Comparison of ENCODE assay signal across 17 cellular contexts in genomic region chr1:4602536-4603316, GRCh38. TPM values are rescaled to one million over a fixed set of nuclear protein-coding genes. Genes with fewer than 3 reads are reported as not detected.
A peak's percentile ranks its signal among the peaks of the same experiment; 100 is the strongest.
DNase-seq lines count a peak whose midpoint lies in the region; ATAC-seq and TF ChIP-seq lines count a peak whose summit lies in the region.
"Had no signal": no experiment of that assay in that cellular context is flagged by ENCODE, and none has a peak within 500 bp of the region (broad histone marks: within the 10 kb centered on the region; RNA-seq: fewer than 3 reads in every experiment).

No MANE protein-coding gene starts in this region.

- no peak overlapping the region for H3K18ac ChIP-seq in mesendoderm (ENCODE audit: low read length)

- H3K4me3 ChIP-seq in coronary artery: no peak overlapping the region
- H3K4me3 ChIP-seq in mesendoderm (ENCODE audit: low read length): no peak overlapping the region
- no peak overlapping the region for H3K4me3 ChIP-seq in uterus
- no peak overlapping the region for H3K4me3 ChIP-seq in CD8-positive, alpha-beta memory T cell (ENCODE audit: low read length)
- H3K4me3 ChIP-seq in CD4-positive, alpha-beta memory T cell (ENCODE audit: low read length in 2 of 2): no peak overlapping the region

- no peak overlapping the region for H2BK15ac ChIP-seq in mesendoderm (replicated peaks; ENCODE audit: low read depth)

- no peak overlapping the region for H4K8ac ChIP-seq in mesendoderm (ENCODE audit: low read depth, low read length)

- no peak overlapping the region for H3K9ac ChIP-seq in mesendoderm (ENCODE audit: low read length)

- no peak overlapping the region for H4K5ac ChIP-seq in mesendoderm (ENCODE audit: low read length)

- no peaks in the 10 kb centered on the region for H3K36me3 ChIP-seq in mesendoderm (ENCODE audit: control insufficient read depth, insufficient read depth, low read length)
- no peaks in the 10 kb centered on the region for H3K36me3 ChIP-seq in uterus
- H3K36me3 ChIP-seq in CD8-positive, alpha-beta memory T cell (ENCODE audit: insufficient read depth, low read length): no peaks in the 10 kb centered on the region
- no peaks in the 10 kb centered on the region for H3K36me3 ChIP-seq in CD4-positive, alpha-beta memory T cell (ENCODE audit: insufficient read depth, low read length)

- H3K27me3 ChIP-seq in mesendoderm (ENCODE audit: insufficient read depth, low read length, poor library complexity) (no peaks in the 10 kb centered on the region), uterus (no peaks in the 10 kb centered on the region)
- no peaks in the 10 kb centered on the region for H3K27me3 ChIP-seq in CD8-positive, alpha-beta memory T cell (ENCODE audit: insufficient read depth, low read length, poor library complexity, severe bottlenecking)
- H3K27me3 ChIP-seq in CD4-positive, alpha-beta memory T cell (ENCODE audit: insufficient read depth, low read length): no peaks in the 10 kb centered on the region

- H3K9me3 Mint-ChIP-seq in stimulated activated naive B cell treated with anti-CD40 and anti-IgM and Interleukin-4, amounts not matched to agents 10 μg/mL and 1 μg/mL and 100 μg/mL, for 72 hours: peaks cover 0 to 1% of the 10 kb centered on the region in 2 donors
- H3K9me3 Mint-ChIP-seq in CD8-positive, alpha-beta memory T cell: peaks cover 0 to 4% (median 0%) of the 10 kb centered on the region in 5 donors
- peaks cover 0 to 2% (median 0%) of the 10 kb centered on the region in 8 donors for H3K9me3 Mint-ChIP-seq in CD4-positive, alpha-beta memory T cell
- H3K9me3 Mint-ChIP-seq in immature natural killer cell: no peaks in the 10 kb centered on the region

- H3K4me1 Mint-ChIP-seq in stimulated activated naive B cell treated with anti-CD40 and anti-IgM and Interleukin-4, amounts not matched to agents 10 μg/mL and 1 μg/mL and 100 μg/mL, for 72 hours: no peaks in the 10 kb centered on the region
- H3K4me1 Mint-ChIP-seq in CD8-positive, alpha-beta memory T cell: no peaks in the 10 kb centered on the region
- peaks cover 0 to 2% (median under 1%) of the 10 kb centered on the region in 4 donors for H3K4me1 Mint-ChIP-seq in CD4-positive, alpha-beta memory T cell
- H3K4me1 Mint-ChIP-seq in immature natural killer cell: no peaks in the 10 kb centered on the region

- DNase-seq in Ammon's horn (ENCODE audit: low spot score): peak; percentile 42
- peak; percentile 26 for DNase-seq in coronary artery (ENCODE audit: low spot score)
- DNase-seq in mesendoderm: peak; percentile 9
- no peak for DNase-seq in stimulated activated naive B cell treated with anti-CD40 and anti-IgM and Interleukin-4, amounts not matched to agents 10 μg/mL and 1 μg/mL and 100 μg/mL, for 72 hours
- no peak for DNase-seq in uterus
- no peak for DNase-seq in CD8-positive, alpha-beta memory T cell
- no peak for DNase-seq in CD4-positive, alpha-beta memory T cell
- no peak for DNase-seq in immature natural killer cell
- DNase-seq: COR-L47, DMS153, EL, NCI-H187, NCI-H345, NCI-H526 treated with DMSO at 0.1 percent for 48 hours had no signal

- no peak for TF ChIP-seq POLR2A in uterus (IDR thresholded peaks at IDR 0.05)

- H3K79me1 ChIP-seq in mesendoderm (ENCODE audit: low read length): no peaks in the 10 kb centered on the region

- TF ChIP-seq CTCF in coronary artery (IDR thresholded peaks at IDR 0.05) (no peak), uterus (IDR thresholded peaks at IDR 0.05) (no peak)

- intact Hi-C loops in uterus (cut with DNase I; ENCODE audit: low total_unique reads): no loop called here
- intact Hi-C loops in CD4-positive, alpha-beta memory T cell (cut with micrococcal nuclease): no loop called here

- H3K4me1 ChIP-seq in mesendoderm (ENCODE audit: control insufficient read depth, low read depth, low read length): no peaks in the 10 kb centered on the region
- H3K4me1 ChIP-seq in uterus: no peaks in the 10 kb centered on the region
- H3K4me1 ChIP-seq in CD8-positive, alpha-beta memory T cell (ENCODE audit: insufficient read depth, low read length): no peaks in the 10 kb centered on the region
- H3K4me1 ChIP-seq in CD4-positive, alpha-beta memory T cell (ENCODE audit: insufficient read depth, low read length): no peaks in the 10 kb centered on the region

- no peaks in the 10 kb centered on the region for H3K79me2 ChIP-seq in mesendoderm (ENCODE audit: control insufficient read depth, insufficient read depth, low read length)

- H3K27me3 Mint-ChIP-seq in stimulated activated naive B cell treated with anti-CD40 and anti-IgM and Interleukin-4, amounts not matched to agents 10 μg/mL and 1 μg/mL and 100 μg/mL, for 72 hours: peaks cover 15 to 19% of the 10 kb centered on the region in 2 donors
- H3K27me3 Mint-ChIP-seq in CD8-positive, alpha-beta memory T cell: peaks cover 11 to 37% of the 10 kb centered on the region in 2 donors
- H3K27me3 Mint-ChIP-seq in CD4-positive, alpha-beta memory T cell: peaks cover 19 to 20% of the 10 kb centered on the region in 2 donors
- H3K27me3 Mint-ChIP-seq in immature natural killer cell (ENCODE audit: low read depth in 3 of 3): peaks cover 0 to 13% (median 5%) of the 10 kb centered on the region in 3 donors

- no peak overlapping the region for H3K4ac ChIP-seq in mesendoderm (ENCODE audit: low read depth, low read length)

- no peak overlapping the region for H3K23ac ChIP-seq in mesendoderm (ENCODE audit: low read length)

- no peaks in the 10 kb centered on the region for H3K9me3 ChIP-seq in uterus
- H3K9me3 ChIP-seq in CD8-positive, alpha-beta memory T cell (ENCODE audit: low read length): no peaks in the 10 kb centered on the region
- H3K9me3 ChIP-seq in CD4-positive, alpha-beta memory T cell (ENCODE audit: control insufficient read depth in 1 of 2, low read length in 2 of 2): no peaks in the 10 kb centered on the region

- ATAC-seq in stimulated activated naive B cell treated with anti-CD40 and anti-IgM and Interleukin-4, amounts not matched to agents 10 μg/mL and 1 μg/mL and 100 μg/mL, for 72 hours (replicated peaks): no peak

- POLR2A ChIA-PET in CD8-positive, alpha-beta memory T cell (lab: Charles Lee): no interaction called here
- POLR2A ChIA-PET in CD4-positive, alpha-beta memory T cell (lab: Charles Lee; ENCODE audit: partially characterized antibody): no interaction called here

- no peak overlapping the region for H2BK5ac ChIP-seq in mesendoderm (ENCODE audit: low read length)

- H2AK5ac ChIP-seq in mesendoderm (ENCODE audit: low read length): no peak overlapping the region

- no peak overlapping the region for H2BK120ac ChIP-seq in mesendoderm (ENCODE audit: low read depth, low read length)

- H3K27ac ChIP-seq in coronary artery: no peak overlapping the region
- H3K27ac ChIP-seq in mesendoderm (ENCODE audit: low read depth, low read length): no peak overlapping the region
- no peak overlapping the region for H3K27ac ChIP-seq in uterus
- no peak overlapping the region for H3K27ac ChIP-seq in CD8-positive, alpha-beta memory T cell (ENCODE audit: low read depth, low read length)
- H3K27ac ChIP-seq in CD4-positive, alpha-beta memory T cell (ENCODE audit: low read depth, low read length): no peak overlapping the region
- H3K27ac ChIP-seq: C4-2B had no signal

- no peak overlapping the region for H3K56ac ChIP-seq in mesendoderm (ENCODE audit: low read length)

- CTCF ChIA-PET in CD8-positive, alpha-beta memory T cell (lab: Charles Lee): no interaction called here
- CTCF ChIA-PET in CD4-positive, alpha-beta memory T cell (lab: Charles Lee; ENCODE audit: partially characterized antibody): no interaction called here

- no peaks in the 10 kb centered on the region for H3K36me3 Mint-ChIP-seq in stimulated activated naive B cell treated with anti-CD40 and anti-IgM and Interleukin-4, amounts not matched to agents 10 μg/mL and 1 μg/mL and 100 μg/mL, for 72 hours
- H3K36me3 Mint-ChIP-seq in CD8-positive, alpha-beta memory T cell: no peaks in the 10 kb centered on the region
- no peaks in the 10 kb centered on the region for H3K36me3 Mint-ChIP-seq in CD4-positive, alpha-beta memory T cell
- H3K36me3 Mint-ChIP-seq in immature natural killer cell: no peaks in the 10 kb centered on the region

- no CpG with 5 or more reads among the region's 18 CpGs for WGBS in mesendoderm (ENCODE audit: extremely low coverage, insufficient coverage, low lambda C conversion rate)

- peak overlapping the region; percentile 14 for H3K27ac Mint-ChIP-seq in stimulated activated naive B cell treated with anti-CD40 and anti-IgM and Interleukin-4, amounts not matched to agents 10 μg/mL and 1 μg/mL and 100 μg/mL, for 72 hours
- no peak overlapping the region for H3K27ac Mint-ChIP-seq in CD8-positive, alpha-beta memory T cell
- no peak overlapping the region for H3K27ac Mint-ChIP-seq in CD4-positive, alpha-beta memory T cell
- H3K27ac Mint-ChIP-seq in immature natural killer cell: no peak overlapping the region

- no peak overlapping the region for H3K4me3 Mint-ChIP-seq in stimulated activated naive B cell treated with anti-CD40 and anti-IgM and Interleukin-4, amounts not matched to agents 10 μg/mL and 1 μg/mL and 100 μg/mL, for 72 hours
- no peak overlapping the region for H3K4me3 Mint-ChIP-seq in CD8-positive, alpha-beta memory T cell
- no peak overlapping the region for H3K4me3 Mint-ChIP-seq in CD4-positive, alpha-beta memory T cell
- no peak overlapping the region for H3K4me3 Mint-ChIP-seq in immature natural killer cell

- no peak overlapping the region for H3K4me2 ChIP-seq in mesendoderm (ENCODE audit: low read length)

RNA-seq across cellular contexts. Expression of gene AJAP1, which starts 51.7 kb away (rescaled TPM):
- 1.8 TPM for polyA plus RNA-seq in mesendoderm (2013, experiment 1 of 2)
- polyA plus RNA-seq in mesendoderm (2013, experiment 2 of 2): 2.2 TPM
- 1 to 10 TPM in 2 of 4 donors, under 1 TPM in 1, not detected in 1; 0.97 to 2.7 (median 2.0) TPM for total RNA-seq in uterus
- total RNA-seq in CD8-positive, alpha-beta memory T cell: not detected
- polyA plus RNA-seq in CD8-positive, alpha-beta memory T cell: not detected
- total RNA-seq in CD4-positive, alpha-beta memory T cell: under 1 TPM in 1 of 2 experiments, not detected in 1; 0.09 TPM
- polyA plus RNA-seq in CD4-positive, alpha-beta memory T cell: not detected
- not detected for polyA plus RNA-seq in immature natural killer cell
- total RNA-seq: A673, LHCN-M2 had no signal

Comparison
In these comparisons a context has a peak if more than half of its experiments do, and no peak if none do; other contexts are left out.
1. DNase-seq: peak in Ammon's horn (single experiment), coronary artery (single experiment) and mesendoderm (single experiment); none in stimulated activated naive B cell treated with anti-CD40 and anti-IgM and Interleukin-4, amounts not matched to agents 10 μg/mL and 1 μg/mL and 100 μg/mL, for 72 hours (single experiment), uterus (0 of 2), CD8-positive, alpha-beta memory T cell (0 of 5), CD4-positive, alpha-beta memory T cell (0 of 5) and immature natural killer cell (0 of 3).